In the genomic region with DNA sequence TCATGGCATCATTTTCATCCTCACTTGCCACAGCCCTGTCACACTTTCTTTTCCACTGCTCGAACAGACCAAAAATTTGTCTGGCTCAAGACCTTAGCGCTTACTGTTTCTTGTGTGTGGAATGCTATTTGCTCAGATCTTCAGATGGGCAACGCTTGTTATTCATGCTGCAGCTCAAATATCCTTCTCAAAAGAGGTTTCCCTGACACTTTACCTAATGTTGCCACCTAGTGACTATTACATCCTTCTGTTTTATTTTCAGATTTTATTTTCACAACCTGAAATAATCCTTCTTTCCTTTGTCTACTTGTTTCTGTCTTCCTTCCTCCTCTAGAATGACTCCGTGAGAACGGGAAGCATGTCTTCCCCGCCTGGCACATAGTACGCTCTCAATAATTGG, we compare ENCODE assay signal across 2 cellular contexts.
TF ChIP-seq lines count a peak whose summit lies in the region.

No MANE protein-coding gene starts in this region.

TF ChIP-seq in IMR-90, 13 proteins besides CTCF, POLR2A, EP300 and RAD21:
- TF ChIP-seq SMC3 (IDR thresholded peaks at IDR 0.05; ENCODE audit: low read depth, low read length) (no peak; the same call in 1 of the 2 replicates), RFX5 (IDR thresholded peaks at IDR 0.05; ENCODE audit: low read depth, low read length) (no peak), MAZ (IDR thresholded peaks at IDR 0.05; ENCODE audit: borderline replicate concordance, low read depth, low read length) (no peak)

TF ChIP-seq in HepG2, 621 proteins besides CTCF, POLR2A, EP300 and RAD21 (continues in another document):
- TF ChIP-seq, protein P1, sequence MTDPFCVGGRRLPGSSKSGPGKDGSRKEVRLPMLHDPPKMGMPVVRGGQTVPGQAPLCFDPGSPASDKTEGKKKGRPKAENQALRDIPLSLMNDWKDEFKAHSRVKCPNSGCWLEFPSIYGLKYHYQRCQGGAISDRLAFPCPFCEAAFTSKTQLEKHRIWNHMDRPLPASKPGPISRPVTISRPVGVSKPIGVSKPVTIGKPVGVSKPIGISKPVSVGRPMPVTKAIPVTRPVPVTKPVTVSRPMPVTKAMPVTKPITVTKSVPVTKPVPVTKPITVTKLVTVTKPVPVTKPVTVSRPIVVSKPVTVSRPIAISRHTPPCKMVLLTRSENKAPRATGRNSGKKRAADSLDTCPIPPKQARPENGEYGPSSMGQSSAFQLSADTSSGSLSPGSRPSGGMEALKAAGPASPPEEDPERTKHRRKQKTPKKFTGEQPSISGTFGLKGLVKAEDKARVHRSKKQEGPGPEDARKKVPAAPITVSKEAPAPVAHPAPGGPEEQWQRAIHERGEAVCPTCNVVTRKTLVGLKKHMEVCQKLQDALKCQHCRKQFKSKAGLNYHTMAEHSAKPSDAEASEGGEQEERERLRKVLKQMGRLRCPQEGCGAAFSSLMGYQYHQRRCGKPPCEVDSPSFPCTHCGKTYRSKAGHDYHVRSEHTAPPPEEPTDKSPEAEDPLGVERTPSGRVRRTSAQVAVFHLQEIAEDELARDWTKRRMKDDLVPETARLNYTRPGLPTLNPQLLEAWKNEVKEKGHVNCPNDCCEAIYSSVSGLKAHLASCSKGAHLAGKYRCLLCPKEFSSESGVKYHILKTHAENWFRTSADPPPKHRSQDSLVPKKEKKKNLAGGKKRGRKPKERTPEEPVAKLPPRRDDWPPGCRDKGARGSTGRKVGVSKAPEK (CRISPR knock-in tag; IDR thresholded peaks at IDR 0.05; ENCODE audit: borderline replicate concordance) = no peak
- TF ChIP-seq RXRB (CRISPR knock-in tag; IDR thresholded peaks at IDR 0.05; ENCODE audit: borderline replicate concordance) (peak; percentile 39; the same call in 1 of the 2 replicates), TFAP4 (IDR thresholded peaks at IDR 0.05; ENCODE audit: borderline replicate concordance, low read depth) (no peak), ZNF33A (CRISPR knock-in tag; IDR thresholded peaks at IDR 0.05; ENCODE audit: borderline replicate concordance) (no peak), SAP130 (CRISPR knock-in tag; IDR thresholded peaks at IDR 0.05; ENCODE audit: low read depth) (0 out of 2 replicates have a peak, but pooled peaks have one; percentile 21), SIN3B (IDR thresholded peaks at IDR 0.05; ENCODE audit: low read length) (no peak), STAG1 (CRISPR knock-in tag; IDR thresholded peaks at IDR 0.05) (peak; percentile 79), CENPBD1 (CRISPR knock-in tag; IDR thresholded peaks at IDR 0.05; ENCODE audit: borderline replicate concordance, low read depth) (0 out of 2 replicates have a peak, but pooled peaks have one; percentile 50), HNRNPL (IDR thresholded peaks at IDR 0.05; ENCODE audit: low read depth, low read length) (no peak), ZBTB1 (CRISPR knock-in tag; IDR thresholded peaks at IDR 0.05; ENCODE audit: borderline replicate concordance) (no peak), HDAC1 (CRISPR knock-in tag; IDR thresholded peaks at IDR 0.05) (no peak), PCBP1 (IDR thresholded peaks at IDR 0.05; ENCODE audit: borderline replicate concordance, low read depth, low read length) (no peak), ARID3A (IDR thresholded peaks at IDR 0.05; ENCODE audit: low read depth, low read length) (peak; percentile 28; the same call in 1 of the 2 replicates), ZNF232 (CRISPR knock-in tag; IDR thresholded peaks at IDR 0.05; ENCODE audit: borderline replicate concordance) (no peak), ZNF564 (CRISPR knock-in tag; IDR thresholded peaks at IDR 0.05) (no peak), KDM5B (CRISPR knock-in tag; IDR thresholded peaks at IDR 0.05; ENCODE audit: borderline replicate concordance) (no peak), ZBTB33 (CRISPR knock-in tag; IDR thresholded peaks at IDR 0.05) (peak; percentile 39; the same call in 1 of the 2 replicates), ZFP91 (CRISPR knock-in tag; IDR thresholded peaks at IDR 0.05; ENCODE audit: borderline replicate concordance) (no peak), ISL2 (CRISPR knock-in tag; IDR thresholded peaks at IDR 0.05) (no peak), ZSCAN25 (CRISPR knock-in tag; IDR thresholded peaks at IDR 0.05) (no peak), TP53 (CRISPR knock-in tag; conservative IDR thresholded peaks at IDR 0.05) (no peak), IRF1 (CRISPR knock-in tag; IDR thresholded peaks at IDR 0.05; ENCODE audit: low read depth) (no peak), SNRNP70 (IDR thresholded peaks at IDR 0.05; ENCODE audit: low read depth, low read length) (no peak), ZNF749 (CRISPR knock-in tag; IDR thresholded peaks at IDR 0.05; ENCODE audit: borderline replicate concordance) (no peak), ZNF503 (CRISPR knock-in tag; IDR thresholded peaks at IDR 0.05) (no peak), HMG20B (CRISPR knock-in tag; conservative IDR thresholded peaks at IDR 0.05) (no peak), KDM6A (CRISPR knock-in tag; IDR thresholded peaks at IDR 0.05; ENCODE audit: low read depth) (no peak), MAFK (conservative IDR thresholded peaks at IDR 0.05 in 1 of 2, IDR thresholded peaks at IDR 0.05 in 1 of 2; ENCODE audit: low read length in 2 of 2) (no peak)
- TF ChIP-seq, protein P2, sequence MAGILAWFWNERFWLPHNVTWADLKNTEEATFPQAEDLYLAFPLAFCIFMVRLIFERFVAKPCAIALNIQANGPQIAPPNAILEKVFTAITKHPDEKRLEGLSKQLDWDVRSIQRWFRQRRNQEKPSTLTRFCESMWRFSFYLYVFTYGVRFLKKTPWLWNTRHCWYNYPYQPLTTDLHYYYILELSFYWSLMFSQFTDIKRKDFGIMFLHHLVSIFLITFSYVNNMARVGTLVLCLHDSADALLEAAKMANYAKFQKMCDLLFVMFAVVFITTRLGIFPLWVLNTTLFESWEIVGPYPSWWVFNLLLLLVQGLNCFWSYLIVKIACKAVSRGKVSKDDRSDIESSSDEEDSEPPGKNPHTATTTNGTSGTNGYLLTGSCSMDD (CRISPR knock-in tag; IDR thresholded peaks at IDR 0.05) = no peak
- TF ChIP-seq, protein P3, sequence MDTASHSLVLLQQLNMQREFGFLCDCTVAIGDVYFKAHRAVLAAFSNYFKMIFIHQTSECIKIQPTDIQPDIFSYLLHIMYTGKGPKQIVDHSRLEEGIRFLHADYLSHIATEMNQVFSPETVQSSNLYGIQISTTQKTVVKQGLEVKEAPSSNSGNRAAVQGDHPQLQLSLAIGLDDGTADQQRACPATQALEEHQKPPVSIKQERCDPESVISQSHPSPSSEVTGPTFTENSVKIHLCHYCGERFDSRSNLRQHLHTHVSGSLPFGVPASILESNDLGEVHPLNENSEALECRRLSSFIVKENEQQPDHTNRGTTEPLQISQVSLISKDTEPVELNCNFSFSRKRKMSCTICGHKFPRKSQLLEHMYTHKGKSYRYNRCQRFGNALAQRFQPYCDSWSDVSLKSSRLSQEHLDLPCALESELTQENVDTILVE (CRISPR knock-in tag; IDR thresholded peaks at IDR 0.05) = 0 out of 2 replicates have a peak, but pooled peaks have one; percentile 31
- TF ChIP-seq, protein P4, sequence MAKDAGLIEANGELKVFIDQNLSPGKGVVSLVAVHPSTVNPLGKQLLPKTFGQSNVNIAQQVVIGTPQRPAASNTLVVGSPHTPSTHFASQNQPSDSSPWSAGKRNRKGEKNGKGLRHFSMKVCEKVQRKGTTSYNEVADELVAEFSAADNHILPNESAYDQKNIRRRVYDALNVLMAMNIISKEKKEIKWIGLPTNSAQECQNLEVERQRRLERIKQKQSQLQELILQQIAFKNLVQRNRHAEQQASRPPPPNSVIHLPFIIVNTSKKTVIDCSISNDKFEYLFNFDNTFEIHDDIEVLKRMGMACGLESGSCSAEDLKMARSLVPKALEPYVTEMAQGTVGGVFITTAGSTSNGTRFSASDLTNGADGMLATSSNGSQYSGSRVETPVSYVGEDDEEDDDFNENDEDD (CRISPR knock-in tag; IDR thresholded peaks at IDR 0.05; ENCODE audit: borderline replicate concordance) = no peak
- TF ChIP-seq, protein P5, sequence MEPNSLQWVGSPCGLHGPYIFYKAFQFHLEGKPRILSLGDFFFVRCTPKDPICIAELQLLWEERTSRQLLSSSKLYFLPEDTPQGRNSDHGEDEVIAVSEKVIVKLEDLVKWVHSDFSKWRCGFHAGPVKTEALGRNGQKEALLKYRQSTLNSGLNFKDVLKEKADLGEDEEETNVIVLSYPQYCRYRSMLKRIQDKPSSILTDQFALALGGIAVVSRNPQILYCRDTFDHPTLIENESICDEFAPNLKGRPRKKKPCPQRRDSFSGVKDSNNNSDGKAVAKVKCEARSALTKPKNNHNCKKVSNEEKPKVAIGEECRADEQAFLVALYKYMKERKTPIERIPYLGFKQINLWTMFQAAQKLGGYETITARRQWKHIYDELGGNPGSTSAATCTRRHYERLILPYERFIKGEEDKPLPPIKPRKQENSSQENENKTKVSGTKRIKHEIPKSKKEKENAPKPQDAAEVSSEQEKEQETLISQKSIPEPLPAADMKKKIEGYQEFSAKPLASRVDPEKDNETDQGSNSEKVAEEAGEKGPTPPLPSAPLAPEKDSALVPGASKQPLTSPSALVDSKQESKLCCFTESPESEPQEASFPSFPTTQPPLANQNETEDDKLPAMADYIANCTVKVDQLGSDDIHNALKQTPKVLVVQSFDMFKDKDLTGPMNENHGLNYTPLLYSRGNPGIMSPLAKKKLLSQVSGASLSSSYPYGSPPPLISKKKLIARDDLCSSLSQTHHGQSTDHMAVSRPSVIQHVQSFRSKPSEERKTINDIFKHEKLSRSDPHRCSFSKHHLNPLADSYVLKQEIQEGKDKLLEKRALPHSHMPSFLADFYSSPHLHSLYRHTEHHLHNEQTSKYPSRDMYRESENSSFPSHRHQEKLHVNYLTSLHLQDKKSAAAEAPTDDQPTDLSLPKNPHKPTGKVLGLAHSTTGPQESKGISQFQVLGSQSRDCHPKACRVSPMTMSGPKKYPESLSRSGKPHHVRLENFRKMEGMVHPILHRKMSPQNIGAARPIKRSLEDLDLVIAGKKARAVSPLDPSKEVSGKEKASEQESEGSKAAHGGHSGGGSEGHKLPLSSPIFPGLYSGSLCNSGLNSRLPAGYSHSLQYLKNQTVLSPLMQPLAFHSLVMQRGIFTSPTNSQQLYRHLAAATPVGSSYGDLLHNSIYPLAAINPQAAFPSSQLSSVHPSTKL (CRISPR knock-in tag; IDR thresholded peaks at IDR 0.05) = 0 out of 2 replicates have a peak, but pooled peaks have one; percentile 10
